ENCODE assay signal across 9 cellular contexts in the genomic region with DNA sequence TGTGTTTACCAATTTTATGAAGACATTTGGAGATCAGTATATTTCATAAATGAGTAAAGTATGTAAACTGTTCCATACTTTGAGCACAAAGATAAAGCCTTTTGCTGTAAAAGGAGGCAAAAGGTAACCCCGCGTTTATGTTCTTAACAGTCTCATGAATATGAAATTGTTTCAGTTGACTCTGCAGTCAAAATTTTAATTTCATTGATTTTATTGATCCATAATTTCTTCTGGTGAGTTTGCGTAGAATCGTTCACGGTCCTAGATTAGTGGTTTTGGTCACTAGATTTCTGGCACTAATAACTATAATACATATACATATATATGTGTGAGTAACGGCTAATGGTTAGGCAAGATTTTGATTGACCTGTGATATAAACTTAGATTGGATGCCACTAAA. TPM values are rescaled to one million over a fixed set of nuclear protein-coding genes. Genes with fewer than 3 reads are reported as not detected.
DNase-seq lines count a peak whose midpoint lies in the region; TF ChIP-seq lines count a peak whose summit lies in the region.
"Had no signal": no experiment of that assay in that cellular context is flagged by ENCODE, and none has a peak within 500 bp of the region (broad histone marks: within the 10 kb centered on the region; RNA-seq: fewer than 3 reads in every experiment).

No MANE protein-coding gene starts in this region.

- H3K27me3 ChIP-seq in A673 (replicated peaks; ENCODE audit: insufficient read depth, low read depth, low read length, poor library complexity), result no peaks in the 10 kb centered on the region
- no peaks in the 10 kb centered on the region for H3K27me3 ChIP-seq in HAP-1 (ENCODE audit: low read depth)
- H3K27me3 ChIP-seq in adipocyte (replicated peaks; ENCODE audit: control insufficient read depth, insufficient read depth, low read length), result peaks cover 3% of the 10 kb centered on the region
- no peaks in the 10 kb centered on the region for H3K27me3 ChIP-seq in liver (ENCODE audit: control insufficient read depth in 4 of 4, insufficient read depth in 4 of 4, low read length in 3 of 4)
- no peaks in the 10 kb centered on the region for H3K27me3 ChIP-seq in esophagus muscularis mucosa

- CTCF ChIA-PET in A673 (lab: Charles Lee), result no interaction called here

- TF ChIP-seq CTCF in A673 (conservative IDR thresholded peaks at IDR 0.05; ENCODE audit: low read depth, low read length), result no peak
- TF ChIP-seq CTCF in liver (IDR thresholded peaks at IDR 0.05; ENCODE audit: low read depth, low read length, missing input control), result no peak
- TF ChIP-seq CTCF in esophagus muscularis mucosa (IDR thresholded peaks at IDR 0.05), result no peak

- no peak for TF ChIP-seq RAD21 in liver (IDR thresholded peaks at IDR 0.05)

- H3K27ac ChIP-seq in A673 (ENCODE audit: low read depth, low read length, poor library complexity, severe bottlenecking) (peak overlapping the region; percentile 6), liver (ENCODE audit: low read depth in 1 of 2, low read length in 2 of 2) (peak overlapping the region in 1 of 2 donors; percentile 87), esophagus muscularis mucosa (replicated peaks in 1 of 4) (peak overlapping the region in 1 of 4 donors; percentile 90)

- TF ChIP-seq POLR2A in esophagus muscularis mucosa (IDR thresholded peaks at IDR 0.05; ENCODE audit: low read depth), result no peak

- no TSS peak for BruUV-seq in A673 (replicated peaks; lab: Mats Ljungman, UMichigan)

- no peaks in the 10 kb centered on the region for H3K9me3 ChIP-seq in A673 (ENCODE audit: low read depth, low read length, poor library complexity, severe bottlenecking)
- no peaks in the 10 kb centered on the region for H3K9me3 ChIP-seq in HAP-1
- H3K9me3 ChIP-seq in adipocyte (ENCODE audit: control insufficient read depth, low read length), result no peaks in the 10 kb centered on the region
- H3K9me3 ChIP-seq in liver (ENCODE audit: control insufficient read depth in 4 of 4, low read length in 3 of 4), result no peaks in the 10 kb centered on the region
- H3K9me3 ChIP-seq in esophagus muscularis mucosa, result no peaks in the 10 kb centered on the region

- H3K4me3 ChIP-seq in A673 (ENCODE audit: low read depth, low read length, poor library complexity, severe bottlenecking) (peak overlapping the region; percentile 72), HAP-1 (peak overlapping the region; percentile 85), adipocyte (ENCODE audit: low read length) (peak overlapping the region; percentile 87), liver (ENCODE audit: low read depth in 1 of 3, low read length in 3 of 3) (peak overlapping the region in 2 of 3 donors; percentile 68 to 86), esophagus muscularis mucosa (peak overlapping the region in 1 of 4 donors; percentile 72)

- H3K9ac ChIP-seq in adipocyte (ENCODE audit: low read length) (peak overlapping the region; percentile 88), liver (ENCODE audit: low read depth in 1 of 2, low read length in 2 of 2) (peak overlapping the region in 1 of 2 donors; percentile 66)

- WGBS in liver, result 22% methylated on average over 6 of the region's 6 CpGs
- 79% methylated on average over 6 of the region's 6 CpGs for WGBS in esophagus muscularis mucosa

- in situ Hi-C loops in HAP-1 (cut with MboI; ENCODE audit: low sequenced_read_pairs), result no loop called here

- intact Hi-C loops in A673 (cut with micrococcal nuclease; ENCODE audit: unreplicated experiment) (no loop called here), esophagus muscularis mucosa (cut with DNase I) (loop anchor here (10.0 kb wide), 1 partner anchor 1591 kb away; the partner anchor contains the start of gene IDS)

- peaks cover 11% of the 10 kb centered on the region for H3K4me1 ChIP-seq in A673 (ENCODE audit: insufficient read depth, low read length, poor library complexity, severe bottlenecking)
- H3K4me1 ChIP-seq in HAP-1, result peaks cover 33% of the 10 kb centered on the region
- peaks cover 14% of the 10 kb centered on the region for H3K4me1 ChIP-seq in adipocyte (ENCODE audit: control insufficient read depth, insufficient read depth, low read length)
- peaks cover 0 to 15% (median 6%) of the 10 kb centered on the region in 4 donors for H3K4me1 ChIP-seq in liver (ENCODE audit: control insufficient read depth in 4 of 4, insufficient read depth in 4 of 4, low read length in 3 of 4)
- peaks cover 2 to 51% (median 31%) of the 10 kb centered on the region in 4 donors for H3K4me1 ChIP-seq in esophagus muscularis mucosa

- POLR2A ChIA-PET in A673 (lab: Charles Lee; ENCODE audit: low non-redundant PET), result no interaction called here

- no peak for TF ChIP-seq EP300 in esophagus muscularis mucosa (IDR thresholded peaks at IDR 0.05)

- H3K36me3 ChIP-seq in A673 (ENCODE audit: insufficient read depth, low read length, poor library complexity, severe bottlenecking) (no peaks in the 10 kb centered on the region), HAP-1 (replicated peaks) (no peaks in the 10 kb centered on the region), adipocyte (ENCODE audit: control insufficient read depth, insufficient read depth, low read length, severe bottlenecking) (no peaks in the 10 kb centered on the region), liver (ENCODE audit: control insufficient read depth in 4 of 4, insufficient read depth in 3 of 4, low read depth in 1 of 4, low read length in 3 of 4) (no peaks in the 10 kb centered on the region), esophagus muscularis mucosa (no peaks in the 10 kb centered on the region)

- DNase-seq in A673 (ENCODE audit: low spot score) (no peak), HAP-1 (ENCODE audit: low spot score in 2 of 2) (no peak), adipocyte (ENCODE audit: low read depth) (no peak), NCI-H146 treated with DMSO at 0.1 percent for 48 hours (lab: John Stamatoyannopoulos, UW; ENCODE audit: unreplicated experiment) (no peak), NCI-H774 (lab: John Stamatoyannopoulos, UW) (no peak), esophagus muscularis mucosa (ENCODE audit: extremely low spot score) (no peak)
- no peak for DNase-seq in stimulated activated CD4-positive, alpha-beta T cell treated with anti-CD3 and anti-CD28 coated beads, Interleukin-4, amount 100 ng/mL, for 24 hours
- DNase-seq: DMS79 treated with DMSO at 0.1 percent for 48 hours had no signal

TF ChIP-seq in liver, 16 proteins besides CTCF, POLR2A, EP300 and RAD21:
- TF ChIP-seq HNF4G (IDR thresholded peaks at IDR 0.05) (no peak), REST (IDR thresholded peaks at IDR 0.05) (no peak), TAF1 (conservative IDR thresholded peaks at IDR 0.05) (no peak), ZBTB33 (IDR thresholded peaks at IDR 0.05) (no peak), FOXA1 (IDR thresholded peaks at IDR 0.05) (no peak)

RNA-seq across cellular contexts. Expression of gene FMR1, which starts 1.9 kb away (rescaled TPM):
- total RNA-seq in A673 (2021) (72.9 and 77.4 TPM in 2 replicates), liver (10 to 100 TPM; 22.1 to 29.4 TPM), esophagus muscularis mucosa (10 to 100 TPM; 27.5 to 30.2 (median 28.2) TPM)
- polyA plus RNA-seq in liver, result 10 to 100 TPM; 10.9 to 11.6 TPM
